ENCODE assay signal across 21 cellular contexts in genomic region chr10:118982366-118982765, GRCh38.
"Had no signal": no experiment of that assay in that cellular context is flagged by ENCODE, and none has a peak within 500 bp of the region (broad histone marks: within the 10 kb centered on the region; RNA-seq: fewer than 3 reads in every experiment).

No MANE protein-coding gene starts in this region.

- H3K36me3 ChIP-seq: left lung, lower lobe of right lung, pancreas, prostate gland, tibial nerve, uterus had no signal

- H3K27me3 ChIP-seq: hepatocyte, left lung, pancreas, tibial nerve, uterus had no signal

- H3K27ac ChIP-seq: hepatocyte, left lung, lower lobe of right lung, pancreas, prostate gland, skin epidermis, tibial nerve, uterus had no signal

- DNase-seq: left cardiac atrium; left lung; lower lobe of right lung; mammary epithelial cell; mesenchymal stem cell; naive B cell; natural killer cell; nephron progenitor cell; nucleus accumbens; pancreas; posterior cingulate gyrus; retina; right cardiac atrium; stimulated activated CD4-positive, alpha-beta T cell treated with anti-CD3 and anti-CD28 coated beads, Interleukin-12 subunit alpha, Interleukin-12 subunit beta, amount 100 ng/mL, for 4 hours; stimulated activated CD4-positive, alpha-beta T cell treated with anti-CD3 and anti-CD28 coated beads, Interleukin-4, amount 100 ng/mL, for 24 hours; stimulated activated naive CD4-positive, alpha-beta T cell; uterus had no signal

- H3K4me1 ChIP-seq: left lung, lower lobe of right lung, pancreas, prostate gland, tibial nerve, uterus had no signal

- H3K4me3 ChIP-seq: hepatocyte, left lung, lower lobe of right lung, pancreas, prostate gland, skin epidermis, tibial nerve, uterus had no signal

- H3K4me2 ChIP-seq: hepatocyte had no signal

- H3K9me3 ChIP-seq: pancreas, prostate gland had no signal
